Comparison of ENCODE assay signal across 8 cellular contexts in the genomic region with DNA sequence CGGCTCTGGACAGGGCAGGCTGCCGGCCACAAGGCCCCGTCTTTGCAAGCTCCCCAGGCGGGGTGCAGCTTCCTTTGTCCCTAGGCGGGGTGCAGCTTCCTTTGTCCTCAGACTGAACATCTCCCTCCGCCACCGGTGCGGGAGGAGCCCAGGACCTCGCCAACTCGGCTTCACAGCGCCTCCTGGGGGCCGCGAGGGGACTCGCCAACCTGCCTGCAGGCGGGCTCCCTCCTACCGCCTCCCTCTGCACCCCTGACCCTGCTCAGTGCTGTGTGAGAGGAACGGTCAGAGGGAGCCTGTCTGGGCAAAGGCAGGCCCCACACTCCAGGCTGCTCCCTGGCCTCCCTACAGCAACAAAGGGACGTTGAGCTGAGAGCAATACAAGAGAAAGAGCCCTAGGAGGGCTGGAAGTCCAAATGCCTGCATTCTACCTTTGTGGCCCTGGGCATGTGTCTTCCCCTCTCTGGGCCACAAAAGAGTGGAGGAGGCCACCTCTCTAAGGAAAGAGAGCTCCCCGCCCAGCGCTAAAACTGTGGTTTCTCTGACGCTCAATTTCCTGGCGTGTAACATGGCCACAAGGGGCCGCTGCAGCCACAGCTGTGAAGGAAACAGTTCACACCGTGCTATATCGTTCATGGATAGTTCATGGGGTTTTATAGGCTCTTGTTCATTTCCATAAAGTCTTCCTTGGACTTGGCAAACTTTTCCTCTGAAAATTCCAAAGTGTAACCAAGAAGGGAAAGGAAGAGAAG. TPM values are rescaled to one million over a fixed set of nuclear protein-coding genes. Genes with fewer than 3 reads are reported as not detected.
DNase-seq lines count a peak whose midpoint lies in the region; ATAC-seq, FAIRE-seq and TF ChIP-seq lines count a peak whose summit lies in the region.

No MANE protein-coding gene starts in this region.

- DNase-seq in AG08395 (ENCODE audit: low spot score) (peak; percentile 86), GM19239 (ENCODE audit: insufficient read length, low spot score) (peak; percentile 69), NCI-H1092 treated with DMSO at 0.1 percent for 48 hours (lab: John Stamatoyannopoulos, UW) (peak; percentile 50), T-cell (peak; percentile 67 to 89 (median 82)), adipocyte (ENCODE audit: low read depth) (peak; percentile 95), heart right ventricle (peak; percentile 75 to 79), pons (ENCODE audit: low spot score) (peak; percentile 74), tibial nerve (ENCODE audit: low spot score in 2 of 2) (peak; percentile 84 to 94)

- TF ChIP-seq POLR2A in tibial nerve (IDR thresholded peaks at IDR 0.05): no peak

- peak; percentile 77 to 91 (median 84) for TF ChIP-seq CTCF in heart right ventricle (IDR thresholded peaks at IDR 0.05)
- peak; percentile 77 to 96 (median 87) for TF ChIP-seq CTCF in tibial nerve (IDR thresholded peaks at IDR 0.05)

- intact Hi-C loops in heart right ventricle (cut with DNase I): loop anchor here (1.0 to 10.0 kb wide), 16 partner anchors 98 to 752 kb away; a partner anchor contains a TSS

- H3K9me3 Mint-ChIP-seq in T-cell: peaks cover 0 to 7% (median 2%) of the 10 kb centered on the region in 3 donors

- H3K4me3 Mint-ChIP-seq in T-cell: peak overlapping the region; percentile 34 to 77 (median 63)

- peak overlapping the region; percentile 61 to 76 for H3K27ac Mint-ChIP-seq in T-cell

- POLR2A ChIA-PET in T-cell (lab: Charles Lee): interaction anchor here (0.6 to 1.4 kb wide), 2 partner anchors 139 to 632 kb away, joined by 3 to 7 read pairs; no protein-coding TSS in a partner anchor

- H3K9me3 ChIP-seq in adipocyte (ENCODE audit: control insufficient read depth, low read length): peaks cover 9% of the 10 kb centered on the region
- H3K9me3 ChIP-seq in heart right ventricle: peaks cover 0 to 9% (median 0%) of the 10 kb centered on the region in 11 donors
- H3K9me3 ChIP-seq in tibial nerve: peaks cover 0 to 5% (median 0%) of the 10 kb centered on the region in 4 donors

- peak; percentile 90 for FAIRE-seq in GM19239 (lab: Jason Lieb, UNC)

- WGBS in heart right ventricle, 2 donors: 0 to 2% methylated on average over 25 of the region's 25 CpGs
- 4 to 7% methylated on average over 15 to 24 of the region's 25 CpGs for WGBS in tibial nerve, 2 donors

- ATAC-seq in T-cell (replicated peaks in 1 of 4) (peak; percentile 87 to 91 (median 89)), heart right ventricle (peak; percentile 87 to 95 (median 92))

- H3K4me1 Mint-ChIP-seq in T-cell: peaks cover 10 to 21% (median 17%) of the 10 kb centered on the region in 3 donors

- H3K4me3 ChIP-seq in adipocyte (ENCODE audit: low read length) (peak overlapping the region; percentile 43), heart right ventricle (peak overlapping the region in 9 of 10 donors; percentile 10 to 39 (median 30)), tibial nerve (peak overlapping the region in 3 of 4 donors; percentile 0 to 35 (median 13))

- TF ChIP-seq EP300 in tibial nerve (IDR thresholded peaks at IDR 0.05): no peak

- peaks cover 4 to 11% of the 10 kb centered on the region in 2 donors for H3K27me3 Mint-ChIP-seq in T-cell

- H3K9ac ChIP-seq in adipocyte (ENCODE audit: low read length): peak overlapping the region; percentile 70

- H3K4me1 ChIP-seq in adipocyte (ENCODE audit: control insufficient read depth, insufficient read depth, low read length) (peaks cover 43% of the 10 kb centered on the region), heart right ventricle (peaks cover 0 to 22% (median 16%) of the 10 kb centered on the region in 9 donors), tibial nerve (peaks cover 0 to 34% (median 16%) of the 10 kb centered on the region in 4 donors)

- no peaks in the 10 kb centered on the region for H3K27me3 ChIP-seq in adipocyte (replicated peaks; ENCODE audit: control insufficient read depth, insufficient read depth, low read length)
- peaks cover 0 to 38% (median 8%) of the 10 kb centered on the region in 7 donors for H3K27me3 ChIP-seq in heart right ventricle
- no peaks in the 10 kb centered on the region for H3K27me3 ChIP-seq in tibial nerve

- CTCF ChIA-PET in T-cell (lab: Charles Lee): interaction anchor here (0.6 to 3.3 kb wide), 34 partner anchors 8 to 730 kb away, joined by 3 to 34 read pairs (median 4); a partner anchor contains a TSS

- H3K36me3 ChIP-seq in adipocyte (ENCODE audit: control insufficient read depth, insufficient read depth, low read length, severe bottlenecking) (no peaks in the 10 kb centered on the region), heart right ventricle (no peaks in the 10 kb centered on the region), tibial nerve (no peaks in the 10 kb centered on the region)

- no peaks in the 10 kb centered on the region for H3K36me3 Mint-ChIP-seq in T-cell

- H3K27ac ChIP-seq in heart right ventricle: peak overlapping the region in 2 of 10 donors; percentile 25 to 54
- peak overlapping the region; percentile 26 to 79 (median 66) for H3K27ac ChIP-seq in tibial nerve

RNA-seq across cellular contexts. Expression of a gene that starts 20.9 kb away (rescaled TPM):
- 1 to 10 TPM in 3 of 5 donors, not detected in 2; 3.8 to 4.8 (median 4.1) TPM for total RNA-seq in T-cell
- 1 to 10 TPM in 3 of 10 donors, under 1 TPM in 7; 0.37 to 5.7 (median 0.77) TPM for total RNA-seq in heart right ventricle
- 1 to 10 TPM; 1.2 to 1.7 TPM for polyA plus RNA-seq in heart right ventricle
- 1,000 to 10,000 TPM in 2 of 4 donors, 100 to 1,000 TPM in 1, 10 to 100 TPM in 1; 85.5 to 1,774 (median 1,323) TPM for total RNA-seq in tibial nerve

RNA-seq across cellular contexts. Expression of a gene that starts 22.8 kb away (rescaled TPM):
- not detected for total RNA-seq in T-cell
- total RNA-seq in heart right ventricle: not detected
- polyA plus RNA-seq in heart right ventricle: not detected
- not detected for total RNA-seq in tibial nerve

RNA-seq across cellular contexts. Expression of a gene that starts 30.3 kb away (rescaled TPM):
- total RNA-seq in T-cell (under 1 TPM in 2 of 5 donors, not detected in 3; 0.18 to 0.63 TPM), heart right ventricle (under 1 TPM in 1 of 10 donors, not detected in 9; 0.07 TPM), tibial nerve (1 to 10 TPM in 1 of 4 donors, under 1 TPM in 2, not detected in 1; 0.42 to 4.2 (median 0.78) TPM)
- polyA plus RNA-seq in heart right ventricle: under 1 TPM in 1 of 2 donors, not detected in 1; 0.22 TPM

RNA-seq across cellular contexts. Expression of a gene that starts 37.7 kb away (rescaled TPM):
- total RNA-seq in T-cell (not detected), heart right ventricle (not detected), tibial nerve (10 to 100 TPM in 3 of 4 donors, 1 to 10 TPM in 1; 8.4 to 57.8 (median 34.0) TPM)
- polyA plus RNA-seq in heart right ventricle: under 1 TPM in 1 of 2 donors, not detected in 1; 0.30 TPM

RNA-seq across cellular contexts. Expression of a gene that starts 43.6 kb away (rescaled TPM):
- total RNA-seq in T-cell (not detected), heart right ventricle (not detected), tibial nerve (under 1 TPM in 1 of 4 donors, not detected in 3; 0.42 TPM)
- 1 to 10 TPM in 1 of 2 donors, not detected in 1; 6.7 TPM for polyA plus RNA-seq in heart right ventricle

Comparison
In these comparisons a context has a peak if more than half of its experiments do, and no peak if none do; other contexts are left out.
1. RNA of a gene that starts 20.9 kb away (total RNA-seq): 85.5 to 1,774 TPM in tibial nerve; 3.8 to 4.8 TPM in T-cell and 0.37 to 5.7 TPM in heart right ventricle; every median in the first group is over 10 times any median in the second.
2. Peak in every context shown above with its lines, with median percentiles within 50 percentile points of each other: DNase-seq and H3K4me3 ChIP-seq.